Comparison of ENCODE assay signal across 23 cellular contexts in the genomic region with DNA sequence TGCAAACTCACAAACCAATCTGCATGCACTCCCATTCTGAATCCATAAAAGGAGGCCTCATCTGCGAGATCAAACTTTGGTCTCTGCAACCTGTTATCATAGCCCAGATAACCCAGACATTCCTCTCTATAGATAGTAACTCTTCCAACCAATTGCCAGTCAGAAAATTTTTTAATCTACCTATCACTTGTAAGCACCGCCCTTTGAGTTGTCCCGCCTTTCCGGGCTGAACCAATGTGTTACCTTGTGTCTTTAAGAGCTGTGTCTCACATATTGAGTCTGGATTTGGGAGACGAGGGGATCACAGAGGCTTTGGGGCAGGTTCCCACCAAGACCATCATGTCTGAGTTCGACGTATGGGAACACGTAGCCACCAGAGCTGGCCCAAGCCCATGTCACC.
"Had no signal": no experiment of that assay in that cellular context is flagged by ENCODE, and none has a peak within 500 bp of the region (broad histone marks: within the 10 kb centered on the region; RNA-seq: fewer than 3 reads in every experiment).

No MANE protein-coding gene starts in this region.

- DNase-seq: hypothalamus; immature natural killer cell; kidney; left colon; left lung; lower lobe of right lung; mammary epithelial cell; mesenchymal stem cell; naive B cell; natural killer cell; nephron progenitor cell; ovary; spleen; stimulated activated CD4-positive, alpha-beta T cell treated with anti-CD3 and anti-CD28 coated beads, Interleukin-4, amount 100 ng/mL, for 4 hours; stimulated activated CD8-positive, alpha-beta memory T cell treated with anti-CD3 and anti-CD28 coated beads, Interleukin-4, amount 100 ng/mL, for 48 hours; stimulated activated naive CD4-positive, alpha-beta T cell treated with Interleukin-2 at 50 U/mL for 16 hours; stimulated activated naive CD8-positive, alpha-beta T cell treated with anti-CD3 and anti-CD28 coated beads, Interleukin-15, amount 100 ng/mL, for 72 hours; uterus had no signal

- H3K4me1 ChIP-seq: left lung, lower lobe of right lung, neural progenitor cell, right atrium auricular region, spleen, tibial nerve, uterus had no signal

- FAIRE-seq: islet of Langerhans, kidney had no signal

- H3K4me3 ChIP-seq: left lung, lower lobe of right lung, neural progenitor cell, ovary, right atrium auricular region, skin epidermis, spleen, tibial nerve, uterus had no signal

- H3K27ac ChIP-seq: left lung, lower lobe of right lung, neural progenitor cell, ovary, right atrium auricular region, skin epidermis, spleen, tibial nerve, uterus had no signal

- H3K36me3 ChIP-seq: left lung, lower lobe of right lung, neural progenitor cell, ovary, right atrium auricular region, spleen, tibial nerve, uterus had no signal

- H3K9me3 ChIP-seq: left lung, lower lobe of right lung, ovary, right atrium auricular region, spleen, tibial nerve, uterus had no signal

- H3K27me3 ChIP-seq: neural progenitor cell, ovary, right atrium auricular region, uterus had no signal
